In genomic region chr1:81305997-81306452, GRCh38 we compare ENCODE assay signal across 8 cellular contexts.
DNase-seq lines count a peak whose midpoint lies in the region; ATAC-seq and TF ChIP-seq lines count a peak whose summit lies in the region.

No MANE protein-coding gene starts in this region.

- no TSS peak for BruUV-seq in OCI-LY7 (replicated peaks; lab: Mats Ljungman, UMichigan)

- no peaks in the 10 kb centered on the region for H3K79me2 ChIP-seq in OCI-LY7 (ENCODE audit: insufficient read depth, low read depth, low read length)

- H3K27ac ChIP-seq in OCI-LY7 (ENCODE audit: low read depth, low read length, poor library complexity, severe bottlenecking) = no peak overlapping the region

- H4K20me1 ChIP-seq in OCI-LY7 (ENCODE audit: insufficient read depth, low read length) = no peaks in the 10 kb centered on the region

- no peaks in the 10 kb centered on the region for H3K9me3 ChIP-seq in OCI-LY7 (ENCODE audit: low read length)

- CTCF ChIA-PET in OCI-LY7 (lab: Charles Lee; ENCODE audit: unreplicated experiment) = no interaction called here

- no peaks in the 10 kb centered on the region for H3K36me3 ChIP-seq in OCI-LY7 (ENCODE audit: insufficient read depth, low read length)

- no peaks in the 10 kb centered on the region for H3K4me1 ChIP-seq in OCI-LY7 (ENCODE audit: insufficient read depth, low read length, poor library complexity, severe bottlenecking)

- peak; percentile 70 for ATAC-seq in esophagus mucosa

- intact Hi-C loops in OCI-LY7 (cut with micrococcal nuclease; ENCODE audit: unreplicated experiment) = no loop called here

- TF ChIP-seq CTCF in GM13977 (IDR thresholded peaks at IDR 0.05; ENCODE audit: extremely low read depth, insufficient read depth, missing control alignments) = peak; percentile 37
- 0 out of 2 replicates have a peak, but pooled peaks have one; percentile 18 for TF ChIP-seq CTCF in OCI-LY7 (conservative IDR thresholded peaks at IDR 0.05; ENCODE audit: low read length)

- DNase-seq in GM13977 (ENCODE audit: low spot score) (peak; percentile 23), HuH-7 (ENCODE audit: low spot score) (peak; percentile 33), OCI-LY7 (ENCODE audit: low spot score) (no peak), myocyte (ENCODE audit: low read depth) (peak; percentile 23), GF-D8 (lab: John Stamatoyannopoulos, UW) (no peak), NCI-H226 (no peak)
- no peak for DNase-seq in NK-92 treated with Interleukin-12 subunit alpha and Interleukin-12 subunit beta, amount 100 ng/mL, for 24 hours (lab: John Stamatoyannopoulos, UW)

- H3K4me3 ChIP-seq in OCI-LY7 (ENCODE audit: low read depth, low read length, poor library complexity, severe bottlenecking) = no peak overlapping the region

- H3K4me2 ChIP-seq in OCI-LY7 (ENCODE audit: low read length) = no peak overlapping the region

- H2AFZ ChIP-seq in OCI-LY7 (ENCODE audit: low read length) = no peak overlapping the region

- H3K9me2 ChIP-seq in OCI-LY7 (ENCODE audit: insufficient read depth, low read length) = no peaks in the 10 kb centered on the region

- in situ Hi-C loops in GM13977 (cut with MboI; ENCODE audit: low pct_unique_long_range_greater_than_20kb, low sequenced_read_pairs, unreplicated experiment) = no loop called here

- POLR2A ChIA-PET in OCI-LY7 (lab: Charles Lee) = no interaction called here

Comparison
In these comparisons a context has a peak if more than half of its experiments do, and no peak if none do; other contexts are left out.
1. DNase-seq: peak in GM13977 (single experiment), HuH-7 (single experiment) and myocyte (single experiment); none in OCI-LY7 (single experiment), GF-D8 (single experiment), NCI-H226 (single experiment) and NK-92 treated with Interleukin-12 subunit alpha and Interleukin-12 subunit beta, amount 100 ng/mL, for 24 hours (single experiment).